In the genomic region with DNA sequence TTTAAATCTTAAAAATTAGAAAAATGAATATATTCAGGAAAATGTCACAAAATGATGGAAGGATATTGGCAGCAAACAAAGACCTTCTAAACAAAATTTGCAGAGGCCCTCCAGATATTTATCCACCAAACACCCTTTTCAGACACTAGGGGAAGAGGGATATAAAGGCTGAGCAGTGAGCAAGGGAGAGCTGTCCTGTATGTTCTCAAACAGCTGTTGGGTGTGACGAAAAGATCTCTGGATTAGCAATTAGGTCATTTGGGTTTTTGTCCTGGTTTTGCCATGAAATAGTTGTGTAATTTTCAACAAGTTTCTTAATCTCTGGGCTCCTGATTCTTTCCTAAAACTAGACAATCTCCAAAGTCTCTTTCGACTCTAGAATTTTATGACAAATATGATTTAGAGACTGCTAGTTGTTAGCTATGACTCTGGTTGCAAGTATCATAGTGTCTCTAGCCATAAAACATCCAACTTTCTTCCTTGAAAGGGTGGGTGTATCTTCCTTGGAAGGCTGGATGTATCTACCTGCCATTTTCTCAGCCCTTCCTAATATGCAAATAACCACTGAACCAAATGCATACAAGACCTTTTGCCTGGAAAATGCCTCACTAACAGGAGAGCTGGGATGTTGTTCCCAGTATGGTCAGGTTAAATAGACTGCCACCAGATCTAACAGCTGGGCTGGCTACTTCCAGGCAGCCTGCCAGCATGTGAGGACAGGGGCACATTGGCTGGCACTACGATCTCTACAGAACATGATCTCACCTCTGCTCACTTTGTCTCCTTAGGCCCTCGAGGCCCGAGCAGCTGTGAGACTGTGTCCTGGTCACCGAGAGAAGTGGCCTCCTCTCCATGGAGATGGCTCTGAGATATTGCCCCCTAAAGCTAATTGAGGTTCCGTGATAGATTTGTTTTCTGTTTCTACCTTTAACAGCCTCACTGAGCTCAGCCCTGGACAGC, we compare ENCODE assay signal across 2 cellular contexts.
TF ChIP-seq lines count a peak whose summit lies in the region.

No MANE protein-coding gene starts in this region.

TF ChIP-seq in SK-N-SH, 30 proteins besides CTCF, POLR2A, EP300 and RAD21 (continued from another document):
- TF ChIP-seq, protein P1, sequence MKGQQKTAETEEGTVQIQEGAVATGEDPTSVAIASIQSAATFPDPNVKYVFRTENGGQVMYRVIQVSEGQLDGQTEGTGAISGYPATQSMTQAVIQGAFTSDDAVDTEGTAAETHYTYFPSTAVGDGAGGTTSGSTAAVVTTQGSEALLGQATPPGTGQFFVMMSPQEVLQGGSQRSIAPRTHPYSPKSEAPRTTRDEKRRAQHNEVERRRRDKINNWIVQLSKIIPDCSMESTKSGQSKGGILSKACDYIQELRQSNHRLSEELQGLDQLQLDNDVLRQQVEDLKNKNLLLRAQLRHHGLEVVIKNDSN (IDR thresholded peaks at IDR 0.05; ENCODE audit: borderline replicate concordance, low read depth): no peak

TF ChIP-seq in SK-N-SH treated with all-trans-retinoic acid at 6 μM for 48 hours, 23 proteins besides CTCF, POLR2A, EP300 and RAD21 (continued from another document):
- TF ChIP-seq, protein P2, sequence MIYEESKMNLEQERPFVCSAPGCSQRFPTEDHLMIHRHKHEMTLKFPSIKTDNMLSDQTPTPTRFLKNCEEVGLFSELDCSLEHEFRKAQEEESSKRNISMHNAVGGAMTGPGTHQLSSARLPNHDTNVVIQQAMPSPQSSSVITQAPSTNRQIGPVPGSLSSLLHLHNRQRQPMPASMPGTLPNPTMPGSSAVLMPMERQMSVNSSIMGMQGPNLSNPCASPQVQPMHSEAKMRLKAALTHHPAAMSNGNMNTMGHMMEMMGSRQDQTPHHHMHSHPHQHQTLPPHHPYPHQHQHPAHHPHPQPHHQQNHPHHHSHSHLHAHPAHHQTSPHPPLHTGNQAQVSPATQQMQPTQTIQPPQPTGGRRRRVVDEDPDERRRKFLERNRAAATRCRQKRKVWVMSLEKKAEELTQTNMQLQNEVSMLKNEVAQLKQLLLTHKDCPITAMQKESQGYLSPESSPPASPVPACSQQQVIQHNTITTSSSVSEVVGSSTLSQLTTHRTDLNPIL (CRISPR knock-in tag; IDR thresholded peaks at IDR 0.05; ENCODE audit: low read depth): no peak
- TF ChIP-seq CSRNP3 (CRISPR knock-in tag; IDR thresholded peaks at IDR 0.05): no peak
- no peak for TF ChIP-seq TOX (CRISPR knock-in tag; IDR thresholded peaks at IDR 0.05; ENCODE audit: borderline replicate concordance)
